Comparison of ENCODE assay signal across 1 cellular context in genomic region chr7:48052748-48053147, GRCh38.
TF ChIP-seq lines count a peak whose summit lies in the region.

No MANE protein-coding gene starts in this region.

TF ChIP-seq in GM23338, 12 proteins besides CTCF, POLR2A, EP300 and RAD21:
- no peak for TF ChIP-seq CREB1 (CRISPR knock-in tag; IDR thresholded peaks at IDR 0.05; ENCODE audit: low read depth)
- no peak for TF ChIP-seq ZNF114 (CRISPR knock-in tag; IDR thresholded peaks at IDR 0.05)
- no peak for TF ChIP-seq EZH2phosphoT487 (IDR thresholded peaks at IDR 0.05; ENCODE audit: unreplicated experiment)
- TF ChIP-seq POLR2AphosphoS5 (IDR thresholded peaks at IDR 0.05; ENCODE audit: low read depth) = no peak
- no peak for TF ChIP-seq STAT1 (IDR thresholded peaks at IDR 0.05; ENCODE audit: unreplicated experiment)
- no peak for TF ChIP-seq ZNF462 (CRISPR knock-in tag; IDR thresholded peaks at IDR 0.05)
- no peak for TF ChIP-seq REST (IDR thresholded peaks at IDR 0.05; ENCODE audit: unreplicated experiment)
- TF ChIP-seq JUNB (IDR thresholded peaks at IDR 0.05; ENCODE audit: unreplicated experiment) = no peak
- TF ChIP-seq ZNF331 (CRISPR knock-in tag; IDR thresholded peaks at IDR 0.05; ENCODE audit: low read depth) = no peak
- TF ChIP-seq EZH2 (IDR thresholded peaks at IDR 0.05; ENCODE audit: low read depth, unreplicated experiment) = no peak
- TF ChIP-seq NANOG (IDR thresholded peaks at IDR 0.05; ENCODE audit: borderline replicate concordance) = no peak
- TF ChIP-seq ETS1 (IDR thresholded peaks at IDR 0.05) = no peak
